In genomic region chr15:58951388-58952060, GRCh38 we compare ENCODE assay signal across 14 cellular contexts. TPM values are rescaled to one million over a fixed set of nuclear protein-coding genes. Genes with fewer than 3 reads are reported as not detected.
DNase-seq lines count a peak whose midpoint lies in the region; ATAC-seq, FAIRE-seq and TF ChIP-seq lines count a peak whose summit lies in the region.
"Had no signal": no experiment of that assay in that cellular context is flagged by ENCODE, and none has a peak within 500 bp of the region (broad histone marks: within the 10 kb centered on the region; RNA-seq: fewer than 3 reads in every experiment).

No MANE protein-coding gene starts in this region.

- H4K91ac ChIP-seq in H9 (ENCODE audit: insufficient read length, low read depth, low read length) = no peak overlapping the region

- WGBS in H9 (ENCODE audit: extremely low coverage, insufficient read length, low lambda C conversion rate) = no CpG with 5 or more reads among the region's 5 CpGs

- no peak overlapping the region for H4K5ac ChIP-seq in H9 (ENCODE audit: insufficient read length, low read depth, low read length)

- H2BK5ac ChIP-seq in H9 (ENCODE audit: insufficient read length, low read length) = no peak overlapping the region

- no peaks in the 10 kb centered on the region for H3K36me3 ChIP-seq in ACC112 (ENCODE audit: insufficient read depth, low read length)
- H3K36me3 ChIP-seq: uterus had no signal

- no peaks in the 10 kb centered on the region for H3K9me3 ChIP-seq in H9 (ENCODE audit: control insufficient read depth, low read depth, low read length)
- H3K9me3 ChIP-seq: uterus had no signal

- FAIRE-seq in frontal cortex (lab: Jason Lieb, UNC) = no peak

- no peaks in the 10 kb centered on the region for H3K36me3 Mint-ChIP-seq in H9 (ENCODE audit: insufficient read depth in 1 of 3, low read depth in 3 of 3)
- H3K36me3 Mint-ChIP-seq: CD4-positive, CD25-positive, alpha-beta regulatory T cell had no signal

- H3K4me3 ChIP-seq in ACC112 (ENCODE audit: low read depth, low read length) (no peak overlapping the region), HFF-Myc (replicated peaks; ENCODE audit: low read depth, low read length) (no peak overlapping the region)
- H3K4me3 ChIP-seq: uterus had no signal

- H3K9me3 Mint-ChIP-seq in H9 = no peaks in the 10 kb centered on the region

- H3K9ac ChIP-seq in H9 (ENCODE audit: extremely low read depth, insufficient read length, low read length) = no peak overlapping the region

- peaks cover 18% of the 10 kb centered on the region in 2 experiments for H3K4me1 Mint-ChIP-seq in H9

- H3K18ac ChIP-seq in H9 (ENCODE audit: insufficient read length, low read depth, low read length) = no peak overlapping the region

- no peak overlapping the region for H3K4ac ChIP-seq in H9 (ENCODE audit: low read depth, low read length)

- no peak overlapping the region for H3K23ac ChIP-seq in H9 (ENCODE audit: insufficient read length, low read depth, low read length)

- no peak overlapping the region for H3T11ph ChIP-seq in H9 (ENCODE audit: low read length)

- no peak overlapping the region for H3K4me2 ChIP-seq in H9 (ENCODE audit: insufficient read depth, insufficient read length, low read length)

- no peaks in the 10 kb centered on the region for H3K27me3 ChIP-seq in ACC112 (ENCODE audit: insufficient read depth, low read length)
- no peaks in the 10 kb centered on the region for H3K27me3 ChIP-seq in H9 (ENCODE audit: insufficient read depth, low read length)
- H3K27me3 ChIP-seq: uterus had no signal

- ATAC-seq in SK-N-SH treated with all-trans-retinoic acid at 6 μM for 48 hours = peak; percentile 92

- H3K27ac ChIP-seq in ACC112 (ENCODE audit: low read depth, low read length) (peak overlapping the region; percentile 14), H9 (ENCODE audit: insufficient read length, low read depth, low read length) (no peak overlapping the region)
- H3K27ac ChIP-seq: uterus had no signal

- no peaks in the 10 kb centered on the region; the same call in none of the 2 replicates for H3K27me3 Mint-ChIP-seq in H9 (ENCODE audit: low read depth)

- no peak for TF ChIP-seq CTCF in HFF-Myc (IDR thresholded peaks at IDR 0.05; ENCODE audit: low read depth, low read length, missing control alignments)
- no peak for TF ChIP-seq CTCF in H9 (conservative IDR thresholded peaks at IDR 0.05)

- H2BK12ac ChIP-seq in H9 (ENCODE audit: insufficient read length, low read depth, low read length) = no peak overlapping the region

- H3K56ac ChIP-seq in H9 (ENCODE audit: insufficient read length, low read depth, low read length) = no peak overlapping the region

- H3K23me2 ChIP-seq in H9 (ENCODE audit: insufficient read length, low read depth, low read length, poor library complexity, severe bottlenecking) = no peaks in the 10 kb centered on the region

- peak; percentile 16 for DNase-seq in HFF-Myc (ENCODE audit: extremely low read depth, low read depth)
- peak; percentile 33 for DNase-seq in kidney tubule cell (ENCODE audit: low spot score)
- no peak for DNase-seq in frontal cortex (ENCODE audit: low spot score in 2 of 2)
- DNase-seq in H9 = no peak
- DNase-seq in hepatic stellate cell (ENCODE audit: low spot score) = no peak
- no peak for DNase-seq in NCI-H2171 treated with DMSO at 0.1 percent for 48 hours (lab: John Stamatoyannopoulos, UW)
- DNase-seq: activated CD8-positive, alpha-beta memory T cell treated with anti-CD3 and anti-CD28 coated beads, Interleukin-2, amount 50 U/mL, for 4 hours; CD4-positive, CD25-positive, alpha-beta regulatory T cell; effector CD4-positive, alpha-beta T cell; KBM-7; stimulated activated CD4-positive, alpha-beta T cell treated with anti-CD3 and anti-CD28 coated beads, Interleukin-2, amount 100 ng/mL, for 48 hours; uterus had no signal

- H4K20me1 ChIP-seq in H9 (ENCODE audit: control insufficient read depth, insufficient read depth, insufficient read length) = no peaks in the 10 kb centered on the region

- no peak overlapping the region for H3K27ac Mint-ChIP-seq in H9

- no peak overlapping the region for H3K4me3 Mint-ChIP-seq in H9
- H3K4me3 Mint-ChIP-seq: CD4-positive, CD25-positive, alpha-beta regulatory T cell had no signal

- no peaks in the 10 kb centered on the region for H3K79me1 ChIP-seq in H9 (ENCODE audit: insufficient read depth, low read depth, low read length, poor library complexity, severe bottlenecking)

- no peak overlapping the region for H2BK20ac ChIP-seq in H9 (ENCODE audit: low read depth, low read length, poor library complexity, severe bottlenecking)

- no peak overlapping the region for H2BK120ac ChIP-seq in H9 (ENCODE audit: low read depth, low read length, poor library complexity, severe bottlenecking)

- H3K79me2 ChIP-seq in ACC112 (ENCODE audit: control insufficient read depth, insufficient read depth, low read length, unreplicated experiment) (no peaks in the 10 kb centered on the region), H9 (ENCODE audit: insufficient read depth, low read length) (no peaks in the 10 kb centered on the region)

- H3K14ac ChIP-seq in H9 (ENCODE audit: insufficient read depth, low read length) = no peak overlapping the region

- H3K4me1 ChIP-seq in ACC112 (ENCODE audit: control insufficient read depth, insufficient read depth, low read length, unreplicated experiment) (peaks cover 24% of the 10 kb centered on the region), H9 (ENCODE audit: insufficient read depth, low read length) (peaks cover 3% of the 10 kb centered on the region; the same call in 1 of the 2 replicates)
- H3K4me1 ChIP-seq: uterus had no signal

- H2AFZ ChIP-seq in ACC112 (ENCODE audit: low read length, unreplicated experiment) (peak overlapping the region; percentile 57), H9 (ENCODE audit: low read length) (no peak overlapping the region)

- no peak overlapping the region for H2AK5ac ChIP-seq in H9 (ENCODE audit: insufficient read length, low read length)

- H4K8ac ChIP-seq in H9 (replicated peaks; ENCODE audit: insufficient read length, low read depth, low read length) = no peak overlapping the region

- H2BK15ac ChIP-seq in H9 (ENCODE audit: low read depth, low read length) = no peak overlapping the region

TF ChIP-seq in SK-N-SH treated with all-trans-retinoic acid at 6 μM for 48 hours, 23 proteins besides CTCF, POLR2A, EP300 and RAD21:
- TF ChIP-seq SNAI2 (CRISPR knock-in tag; IDR thresholded peaks at IDR 0.05) = no peak
- TF ChIP-seq GLIS3 (CRISPR knock-in tag; IDR thresholded peaks at IDR 0.05) = no peak
- no peak for TF ChIP-seq ZNF70 (CRISPR knock-in tag; IDR thresholded peaks at IDR 0.05)
- TF ChIP-seq POU6F1 (CRISPR knock-in tag; IDR thresholded peaks at IDR 0.05; ENCODE audit: borderline replicate concordance, low read depth) = no peak

RNA-seq across cellular contexts. Expression of gene SLTM, which starts 18.0 kb away (rescaled TPM):
- 78.3 TPM for total RNA-seq in frontal cortex
- total RNA-seq in H9 (2021) = 129 and 132 TPM in 2 replicates

RNA-seq across cellular contexts. Expression of gene RNF111, which starts 35.9 kb away (rescaled TPM):
- 33.0 TPM for total RNA-seq in frontal cortex
- 28.0 and 28.4 TPM in 2 replicates for total RNA-seq in H9 (2021)

Comparison
In these comparisons a context has a peak if more than half of its experiments do, and no peak if none do; other contexts are left out.
1. DNase-seq: peak in HFF-Myc (single experiment) and kidney tubule cell (single experiment); none in frontal cortex (0 of 2), H9 (single experiment), hepatic stellate cell (single experiment) and NCI-H2171 treated with DMSO at 0.1 percent for 48 hours (single experiment).